In genomic region chr5:176543428-176544182, GRCh38 we compare ENCODE assay signal across 8 cellular contexts. TPM values are rescaled to one million over a fixed set of nuclear protein-coding genes. Genes with fewer than 3 reads are reported as not detected.
DNase-seq lines count a peak whose midpoint lies in the region; ATAC-seq and TF ChIP-seq lines count a peak whose summit lies in the region.

No MANE protein-coding gene starts in this region.

- H3K9me3 ChIP-seq in OCI-LY3 (ENCODE audit: insufficient read depth, low read length) (no peaks in the 10 kb centered on the region), esophagus squamous epithelium (no peaks in the 10 kb centered on the region), thymus (ENCODE audit: control insufficient read depth) (no peaks in the 10 kb centered on the region)

- H3K4me1 ChIP-seq in OCI-LY3 (ENCODE audit: low read length) (peaks cover 25% of the 10 kb centered on the region), esophagus squamous epithelium (peaks cover 19 to 73% (median 22%) of the 10 kb centered on the region in 3 donors), thymus (ENCODE audit: control insufficient read depth, insufficient read depth, low read length) (peaks cover 26% of the 10 kb centered on the region)

- POLR2A ChIA-PET in naive thymus-derived CD8-positive, alpha-beta T cell (lab: Charles Lee): interaction anchor here (0.5 to 18.0 kb wide), 13 partner anchors 9 to 769 kb away, joined by 3 to 531 read pairs (median 5); partner anchors contain the start of genes CDHR2, CLTB, FAF2 and HIGD2A

- no peaks in the 10 kb centered on the region for H4K20me1 ChIP-seq in OCI-LY3 (ENCODE audit: insufficient read depth, low read length)

- no peaks in the 10 kb centered on the region for H3K27me3 Mint-ChIP-seq in activated T-cell treated with anti-CD3 and anti-CD28 coated beads, Interleukin-2, amount 50 U/mL, for 4 hours (ENCODE audit: low read depth)
- H3K27me3 Mint-ChIP-seq in naive thymus-derived CD8-positive, alpha-beta T cell: no peaks in the 10 kb centered on the region

- H3K79me2 ChIP-seq in OCI-LY3 (ENCODE audit: low read length): no peaks in the 10 kb centered on the region; the same call in 1 of the 2 replicates

- peak overlapping the region; percentile 96 for H3K4me2 ChIP-seq in OCI-LY3 (ENCODE audit: low read length)

- H3K9ac ChIP-seq in OCI-LY3 (ENCODE audit: low read length): peak overlapping the region; percentile 84

- H3K9me3 Mint-ChIP-seq in activated T-cell treated with anti-CD3 and anti-CD28 coated beads, Interleukin-2, amount 50 U/mL, for 4 hours: no peaks in the 10 kb centered on the region
- H3K9me3 Mint-ChIP-seq in naive thymus-derived CD8-positive, alpha-beta T cell: no peaks in the 10 kb centered on the region

- peak overlapping the region; percentile 90 for H3K4me3 Mint-ChIP-seq in activated T-cell treated with anti-CD3 and anti-CD28 coated beads, Interleukin-2, amount 50 U/mL, for 4 hours
- peak overlapping the region; percentile 86 to 96 (median 94) for H3K4me3 Mint-ChIP-seq in naive thymus-derived CD8-positive, alpha-beta T cell

- peak in 3 of 4 donors; percentile 35 to 72 (median 44) for TF ChIP-seq POLR2A in esophagus squamous epithelium (IDR thresholded peaks at IDR 0.05)

- DNase-seq in CD1c-positive myeloid dendritic cell (ENCODE audit: extremely low spot score) (peak; percentile 79), esophagus squamous epithelium (lab: John Stamatoyannopoulos, UW) (no peak)
- peak; percentile 58 for DNase-seq in activated T-cell treated with anti-CD3 and anti-CD28 coated beads, Interleukin-2, amount 50 U/mL, for 4 hours
- DNase-seq in naive thymus-derived CD8-positive, alpha-beta T cell: peak; percentile 64 to 84 (median 72)

- H2AFZ ChIP-seq in OCI-LY3 (ENCODE audit: low read depth, low read length): peak overlapping the region; percentile 96

- H3K4me1 Mint-ChIP-seq in activated T-cell treated with anti-CD3 and anti-CD28 coated beads, Interleukin-2, amount 50 U/mL, for 4 hours (ENCODE audit: low read depth): peaks cover 69% of the 10 kb centered on the region
- peaks cover 47 to 80% (median 72%) of the 10 kb centered on the region in 4 donors for H3K4me1 Mint-ChIP-seq in naive thymus-derived CD8-positive, alpha-beta T cell

- no peaks in the 10 kb centered on the region for H3K36me3 Mint-ChIP-seq in activated T-cell treated with anti-CD3 and anti-CD28 coated beads, Interleukin-2, amount 50 U/mL, for 4 hours (ENCODE audit: insufficient read depth)
- H3K36me3 Mint-ChIP-seq in naive thymus-derived CD8-positive, alpha-beta T cell: no peaks in the 10 kb centered on the region

- H3K27me3 ChIP-seq in OCI-LY3 (ENCODE audit: low read depth, low read length) (no peaks in the 10 kb centered on the region), esophagus squamous epithelium (no peaks in the 10 kb centered on the region), thymus (ENCODE audit: control insufficient read depth, insufficient read depth) (no peaks in the 10 kb centered on the region)

- H3K36me3 ChIP-seq in OCI-LY3 (replicated peaks; ENCODE audit: low read depth, low read length) (no peaks in the 10 kb centered on the region), esophagus squamous epithelium (no peaks in the 10 kb centered on the region), thymus (ENCODE audit: control insufficient read depth, insufficient read depth) (no peaks in the 10 kb centered on the region)

- H3K4me3 ChIP-seq in OCI-LY3 (ENCODE audit: low read length): peak overlapping the region; percentile 98
- peak overlapping the region; percentile 67 to 93 (median 74) for H3K4me3 ChIP-seq in esophagus squamous epithelium
- peak overlapping the region; percentile 70 for H3K4me3 ChIP-seq in thymus (ENCODE audit: low read length)

- WGBS in esophagus squamous epithelium, 2 donors: 0% methylated on average over 4 to 7 of the region's 63 CpGs
- under 1% methylated on average over 63 of the region's 63 CpGs for WGBS in thymus

- intact Hi-C loops in esophagus squamous epithelium (cut with DNase I): no loop called here

- H3K27ac ChIP-seq in OCI-LY3 (ENCODE audit: low read length) (peak overlapping the region; percentile 37), esophagus squamous epithelium (peak overlapping the region; percentile 91 to 95 (median 92)), thymus (ENCODE audit: low read depth) (peak overlapping the region; percentile 94)

- peak overlapping the region; percentile 89 to 99 (median 96) for H3K27ac Mint-ChIP-seq in naive thymus-derived CD8-positive, alpha-beta T cell

- ATAC-seq in GM19438 (IDR thresholded peaks at IDR 0.05; ENCODE audit: low read depth, unreplicated experiment) (peak; percentile 73), HG03565 (IDR thresholded peaks at IDR 0.05; ENCODE audit: unreplicated experiment) (peak; percentile 54)
- ATAC-seq in activated T-cell treated with anti-CD3 and anti-CD28 coated beads, Interleukin-2, amount 50 U/mL, for 4 hours: peak; percentile 86 to 88
- ATAC-seq in naive thymus-derived CD8-positive, alpha-beta T cell: peak; percentile 67 to 68

- TF ChIP-seq CTCF in OCI-LY3 (IDR thresholded peaks at IDR 0.05; ENCODE audit: low read depth, low read length) (no peak), esophagus squamous epithelium (IDR thresholded peaks at IDR 0.05) (no peak)

RNA-seq across cellular contexts. Expression of gene CDHR2, which starts 5.5 kb away (rescaled TPM):
- under 1 TPM; 0.29 to 0.43 (median 0.33) TPM for total RNA-seq in activated T-cell treated with anti-CD3 and anti-CD28 coated beads, Interleukin-2, amount 50 U/mL, for 4 hours
- total RNA-seq in esophagus squamous epithelium: under 1 TPM in 1 of 4 donors, not detected in 3; under 0.01 TPM
- total RNA-seq in naive thymus-derived CD8-positive, alpha-beta T cell: 1 to 10 TPM; 3.6 to 4.8 TPM
- under 1 TPM in 1 of 3 donors, not detected in 2; 0.26 TPM for polyA plus RNA-seq in naive thymus-derived CD8-positive, alpha-beta T cell
- polyA plus RNA-seq in thymus: 0.07 TPM

RNA-seq across cellular contexts. Expression of gene RNF44, which starts 6.4 kb away (rescaled TPM):
- 10 to 100 TPM; 55.0 to 58.5 (median 58.4) TPM for total RNA-seq in activated T-cell treated with anti-CD3 and anti-CD28 coated beads, Interleukin-2, amount 50 U/mL, for 4 hours
- 10 to 100 TPM in 3 of 4 donors, 1 to 10 TPM in 1; 8.8 to 23.1 (median 15.5) TPM for total RNA-seq in esophagus squamous epithelium
- 100 to 1,000 TPM; 271 to 281 TPM for total RNA-seq in naive thymus-derived CD8-positive, alpha-beta T cell
- polyA plus RNA-seq in naive thymus-derived CD8-positive, alpha-beta T cell: 1 to 10 TPM; 1.2 to 4.1 (median 3.2) TPM
- polyA plus RNA-seq in thymus: 54.8 TPM

Comparison
In these comparisons a context has a peak if more than half of its experiments do, and no peak if none do; other contexts are left out.
1. H3K27ac ChIP-seq: peak in every context shown above with its lines; median percentile 94 in thymus; 92 in esophagus squamous epithelium; 37 in OCI-LY3.
2. RNA of gene RNF44, which starts 6.4 kb away (total RNA-seq): 271 to 281 TPM in naive thymus-derived CD8-positive, alpha-beta T cell; 55.0 to 58.5 TPM in activated T-cell treated with anti-CD3 and anti-CD28 coated beads, Interleukin-2, amount 50 U/mL, for 4 hours and 8.8 to 23.1 TPM in esophagus squamous epithelium; every median in the first group is over 4 times any median in the second.
3. Peak in every context shown above with its lines, with median percentiles within 50 percentile points of each other: ATAC-seq and H3K4me3 ChIP-seq.